Comparison of ENCODE assay signal across 8 cellular contexts in the genomic region with DNA sequence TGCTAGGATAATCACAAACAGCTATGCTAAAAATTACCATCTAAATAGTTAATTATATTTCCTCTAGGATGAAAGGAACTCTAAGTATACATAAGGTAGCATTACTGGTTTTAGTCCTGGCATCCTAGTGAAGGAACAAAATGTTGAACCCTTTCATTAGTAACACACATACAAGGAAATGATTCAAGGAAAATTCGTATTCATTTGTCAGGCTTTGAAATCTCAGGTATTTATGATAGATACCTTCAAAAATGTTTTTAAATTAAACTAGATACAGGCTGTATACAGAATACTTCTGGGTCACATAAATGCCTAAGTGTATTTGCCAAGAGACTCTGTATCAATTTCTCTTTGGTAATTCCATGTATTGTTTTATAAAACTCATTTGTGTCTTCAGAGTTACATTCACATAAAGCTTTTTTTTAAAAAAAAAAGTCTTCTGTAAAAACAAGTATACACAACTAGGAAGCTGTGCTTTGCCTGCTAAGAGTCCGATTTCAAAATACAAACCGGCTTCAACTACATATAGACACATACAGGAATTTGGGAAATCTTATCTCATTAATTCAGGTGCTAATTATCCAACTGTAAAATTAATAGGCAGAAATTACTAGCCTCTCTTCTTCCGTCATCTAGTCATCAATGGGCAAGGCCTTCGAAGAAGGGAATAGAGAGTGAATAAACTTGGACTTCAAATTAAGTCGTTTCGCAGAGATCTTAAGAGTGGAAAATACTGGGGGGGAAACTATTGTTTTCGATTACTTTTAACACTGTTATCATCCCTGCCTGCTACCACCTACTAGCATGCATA. TPM values are rescaled to one million over a fixed set of nuclear protein-coding genes. Genes with fewer than 3 reads are reported as not detected.
DNase-seq lines count a peak whose midpoint lies in the region; ATAC-seq, FAIRE-seq and TF ChIP-seq lines count a peak whose summit lies in the region.

No MANE protein-coding gene starts in this region.

- RAD21 ChIA-PET in GM12878 (lab: Charles Lee; ENCODE audit: unreplicated experiment): interaction anchor here (1.0 to 2.0 kb wide), 5 partner anchors 9 to 234 kb away, joined by 3 to 6 read pairs (median 4); a partner anchor contains a TSS

- BruUV-seq in GM12878 (replicated peaks; lab: Mats Ljungman, UMichigan): TSS peak; percentile 63

- H4K20me1 ChIP-seq in GM12878 (ENCODE audit: control insufficient read depth, insufficient read depth): no peaks in the 10 kb centered on the region

- intact Hi-C loops in Right ventricle myocardium inferior (cut with DNase I) (loop anchor here (5.0 kb wide), 2 partner anchors 77 to 102 kb away; no protein-coding TSS in a partner anchor), GM12878 (cut with micrococcal nuclease; ENCODE audit: unreplicated experiment) (loop anchor here (5.0 kb wide), 2 partner anchors 102 to 183 kb away; no protein-coding TSS in a partner anchor)

- peak overlapping the region; percentile 93 for H3K9ac ChIP-seq in GM12878 (ENCODE audit: control insufficient read depth, insufficient read depth, low read length)

- peaks cover 46% of the 10 kb centered on the region for H3K79me2 ChIP-seq in GM12878 (ENCODE audit: control insufficient read depth, insufficient read depth, low read length)

- TF ChIP-seq CTCF in right atrium auricular region (IDR thresholded peaks at IDR 0.05) (no peak), GM12878 (IDR thresholded peaks at IDR 0.05 in 2 of 3, conservative IDR thresholded peaks at IDR 0.05 in 1 of 3; ENCODE audit: control insufficient read depth in 2 of 3, extremely low read depth in 1 of 3, insufficient read depth in 1 of 3, low read depth in 3 of 3, low read length in 3 of 3) (no peak)

- H3K27ac ChIP-seq in right atrium auricular region (peak overlapping the region in 1 of 2 donors; percentile 94), GM12878 (ENCODE audit: control insufficient read depth, insufficient read depth) (peak overlapping the region; percentile 91)

- FAIRE-seq in GM12878 (lab: Jason Lieb, UNC): no peak

- H3K4me3 ChIP-seq in right atrium auricular region: peak overlapping the region; percentile 89 to 97
- peak overlapping the region; percentile 91 for H3K4me3 ChIP-seq in GM12878

- SMC1A ChIA-PET in GM12878 (lab: Charles Lee; ENCODE audit: uncharacterized antibody, unreplicated experiment): interaction anchor here (0.7 to 1.9 kb wide), 6 partner anchors 9 to 1030 kb away, joined by 3 to 6 read pairs (median 3); no protein-coding TSS in a partner anchor

- POLR2A ChIA-PET in GM12878 (lab: Charles Lee): interaction anchor here (1.4 kb wide), 1 partner anchor 101 kb away, joined by 3 read pairs; no protein-coding TSS in a partner anchor

- H3K4me2 ChIP-seq in GM12878 (ENCODE audit: control insufficient read depth, insufficient read depth): peak overlapping the region; percentile 79

- H3K36me3 ChIP-seq in right atrium auricular region (no peaks in the 10 kb centered on the region), GM12878 (ENCODE audit: control insufficient read depth in 2 of 2, insufficient read depth in 2 of 2, low read length in 1 of 2) (no peaks in the 10 kb centered on the region)

- ATAC-seq in Right ventricle myocardium inferior (no peak), GM12878 (no peak; the same call in 2 of the 3 replicates)

- WGBS in GM12878 (ENCODE audit: insufficient coverage, insufficient replicate concordance, low lambda C conversion rate, missing lambda C conversion rate): 6% methylated on average over 8 of the region's 8 CpGs

- no peak for TF ChIP-seq RAD21 in GM12878 (IDR thresholded peaks at IDR 0.05; ENCODE audit: insufficient read depth, low read depth, low read length)

- no peak overlapping the region; the same call in 1 of the 2 replicates for H2AFZ ChIP-seq in GM12878 (ENCODE audit: control insufficient read depth, low read depth, low read length)

- CTCF ChIA-PET in GM12878 (lab: Yijun Ruan, JAX): interaction anchor here (0.6 to 3.8 kb wide), 7 partner anchors 9 to 962 kb away, joined by 3 to 18 read pairs (median 5); no protein-coding TSS in a partner anchor

- H3K4me1 ChIP-seq in right atrium auricular region: peaks cover 0 to 41% of the 10 kb centered on the region in 2 donors
- H3K4me1 ChIP-seq in GM12878 (ENCODE audit: control insufficient read depth, insufficient read depth, low read length): peaks cover 7% of the 10 kb centered on the region; the same call in 1 of the 2 replicates

- DNase-seq in right atrium auricular region (ENCODE audit: low spot score): no peak
- DNase-seq in Right ventricle myocardium inferior (ENCODE audit: missing footprints): no peak
- DNase-seq in GM12878 (ENCODE audit: low read depth, low spot score): no peak
- peak; percentile 18 for DNase-seq in midbrain (lab: John Stamatoyannopoulos, UW)
- no peak for DNase-seq in stimulated activated CD4-positive, alpha-beta T cell treated with anti-CD3 and anti-CD28 coated beads, Interleukin-2, amount 100 ng/mL, for 48 hours
- DNase-seq in NAMALWA (ENCODE audit: low spot score): no peak
- DNase-seq in iPS-NIHi7 (ENCODE audit: extremely low spot score): no peak
- DNase-seq in NCI-H2196 treated with DMSO at 0.1 percent for 48 hours (lab: John Stamatoyannopoulos, UW; ENCODE audit: unreplicated experiment): no peak

- TF ChIP-seq EP300 in GM12878 (IDR thresholded peaks at IDR 0.05; ENCODE audit: borderline replicate concordance in 1 of 2, control insufficient read depth in 1 of 2, low read depth in 2 of 2, low read length in 2 of 2): no peak

- H3K9me3 ChIP-seq in right atrium auricular region: no peaks in the 10 kb centered on the region
- no peaks in the 10 kb centered on the region; the same call in 2 of the 3 replicates for H3K9me3 ChIP-seq in GM12878 (replicated peaks; ENCODE audit: control insufficient read depth, insufficient read depth, low read length)

- H3K27me3 ChIP-seq in right atrium auricular region (no peaks in the 10 kb centered on the region), GM12878 (replicated peaks in 1 of 2; ENCODE audit: control insufficient read depth in 2 of 2, insufficient read depth in 2 of 2, low read length in 1 of 2) (no peaks in the 10 kb centered on the region)

- no peak for TF ChIP-seq POLR2A in GM12878 (IDR thresholded peaks at IDR 0.05; ENCODE audit: low read depth, low read length)

- in situ Hi-C loops in GM12878 (cut with MboI): no loop called here

TF ChIP-seq in GM12878, 131 proteins besides CTCF, POLR2A, EP300 and RAD21 (continues in another document):
- no peak for TF ChIP-seq SREBF1 (IDR thresholded peaks at IDR 0.05; ENCODE audit: low read length)
- TF ChIP-seq, protein P1, sequence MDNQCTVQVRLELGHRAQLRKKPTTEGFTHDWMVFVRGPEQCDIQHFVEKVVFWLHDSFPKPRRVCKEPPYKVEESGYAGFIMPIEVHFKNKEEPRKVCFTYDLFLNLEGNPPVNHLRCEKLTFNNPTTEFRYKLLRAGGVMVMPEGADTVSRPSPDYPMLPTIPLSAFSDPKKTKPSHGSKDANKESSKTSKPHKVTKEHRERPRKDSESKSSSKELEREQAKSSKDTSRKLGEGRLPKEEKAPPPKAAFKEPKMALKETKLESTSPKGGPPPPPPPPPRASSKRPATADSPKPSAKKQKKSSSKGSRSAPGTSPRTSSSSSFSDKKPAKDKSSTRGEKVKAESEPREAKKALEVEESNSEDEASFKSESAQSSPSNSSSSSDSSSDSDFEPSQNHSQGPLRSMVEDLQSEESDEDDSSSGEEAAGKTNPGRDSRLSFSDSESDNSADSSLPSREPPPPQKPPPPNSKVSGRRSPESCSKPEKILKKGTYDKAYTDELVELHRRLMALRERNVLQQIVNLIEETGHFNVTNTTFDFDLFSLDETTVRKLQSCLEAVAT (IDR thresholded peaks at IDR 0.05): no peak

RNA-seq across cellular contexts. Expression of a gene that starts 1.3 kb away (rescaled TPM):
- 10 to 100 TPM; 21.8 to 23.0 TPM for total RNA-seq in right atrium auricular region
- total RNA-seq in Right ventricle myocardium inferior: 34.2 TPM
- 131 and 136 TPM in 2 replicates for total RNA-seq in GM12878 (2013; cell fraction: nucleolus; rRNA removed)
- total RNA-seq in GM12878 (2014; rRNA removed): 9.2 and 12.4 TPM in 2 replicates
- total RNA-seq in GM12878 (2014; rRNA removed; fragmentation: Illumina TruSeq; extraction: Trizol): 15.0 and 15.3 TPM in 2 replicates
- 15.8 and 16.2 TPM in 2 replicates for total RNA-seq in GM12878 (2021)
- polyA plus RNA-seq in GM12878 (2011; ENCODE audit: low read depth): 6.0 TPM
- polyA plus RNA-seq in GM12878 (2011; rRNA removed): 24.2 and 30.2 TPM in 2 replicates
- polyA plus RNA-seq in GM12878 (2011; cell fraction: cytosol; rRNA removed): 10.4 and 14.5 TPM in 2 replicates
- 20.1 and 21.8 TPM in 2 replicates for polyA plus RNA-seq in GM12878 (2011; cell fraction: nucleus; rRNA removed)
- 12.5 and 15.1 TPM in 2 replicates for polyA plus RNA-seq in GM12878 (2012)
- polyA plus RNA-seq in GM12878 (2014; fragmentation: Illumina TruSeq; extraction: Trizol): 11.8 and 14.0 TPM in 2 replicates
- polyA plus RNA-seq in GM12878 (2014; fragmentation: Nextera tagmentation; extraction: Ambion mirVana): 1 to 10 TPM; 1.4 to 2.8 TPM
- polyA plus RNA-seq in GM12878 (2014; rRNA removed): 7.0 and 7.5 TPM in 2 replicates
- polyA plus RNA-seq in GM12878 (2016; fragmentation: Nextera tagmentation; extraction: Ambion mirVana): 10 to 100 TPM; 10.4 TPM
- polyA minus RNA-seq in GM12878 (2011; rRNA and poly(A)+ RNA removed): 39.2 and 48.4 TPM in 2 replicates
- polyA minus RNA-seq in GM12878 (2011; cell fraction: cytosol; rRNA and poly(A)+ RNA removed): 11.4 and 15.6 TPM in 2 replicates
- 32.4 and 40.4 TPM in 2 replicates for polyA minus RNA-seq in GM12878 (2011; cell fraction: nucleus; rRNA and poly(A)+ RNA removed)
